Comparison of ENCODE assay signal across 22 cellular contexts in genomic region chr3:67495751-67496150, GRCh38.
DNase-seq lines count a peak whose midpoint lies in the region; TF ChIP-seq lines count a peak whose summit lies in the region.
"Had no signal": no experiment of that assay in that cellular context is flagged by ENCODE, and none has a peak within 500 bp of the region (broad histone marks: within the 10 kb centered on the region; RNA-seq: fewer than 3 reads in every experiment).

No MANE protein-coding gene starts in this region.

- H3K27me3 ChIP-seq in HAP-1 (ENCODE audit: low read depth) (no peaks in the 10 kb centered on the region), stomach (no peaks in the 10 kb centered on the region)
- H3K27me3 ChIP-seq: BLaER1, SJSA1 had no signal

- TF ChIP-seq POLR2A in stomach (IDR thresholded peaks at IDR 0.05) = no peak

- no peak for TF ChIP-seq EP300 in stomach (IDR thresholded peaks at IDR 0.05)

- H3K27ac ChIP-seq in stomach = peak overlapping the region in 3 of 5 donors; percentile 7 to 72 (median 33)
- H3K27ac ChIP-seq: BLaER1, GM23248, SJSA1 had no signal

- no peaks in the 10 kb centered on the region for H3K9me3 ChIP-seq in HAP-1
- no peaks in the 10 kb centered on the region for H3K9me3 ChIP-seq in stomach
- H3K9me3 ChIP-seq: BLaER1, SJSA1 had no signal

- H3K4me1 ChIP-seq in HAP-1 (peaks cover 10% of the 10 kb centered on the region), stomach (peaks cover 0 to 31% (median 7%) of the 10 kb centered on the region in 4 donors)
- H3K4me1 ChIP-seq: BLaER1, SJSA1 had no signal

- TF ChIP-seq CTCF in stomach (IDR thresholded peaks at IDR 0.05) = no peak

- H3K4me3 ChIP-seq in HAP-1 = no peak overlapping the region
- no peak overlapping the region for H3K4me3 ChIP-seq in stomach
- H3K4me3 ChIP-seq: BLaER1, GM23248, SJSA1 had no signal

- intact Hi-C loops in stomach (cut with DNase I; ENCODE audit: low total_unique reads) = no loop called here

- H3K36me3 ChIP-seq in HAP-1 (replicated peaks) (peaks cover 7% of the 10 kb centered on the region; the same call in 1 of the 2 replicates), stomach (peaks cover 0 to 28% (median 24%) of the 10 kb centered on the region in 4 donors)
- H3K36me3 ChIP-seq: BLaER1 had no signal

- in situ Hi-C loops in HAP-1 (cut with MboI; ENCODE audit: low sequenced_read_pairs) = no loop called here

- DNase-seq in HAP-1 (ENCODE audit: low spot score in 2 of 2) (peak; percentile 10 to 27), dermis blood vessel endothelial cell (peak; percentile 84), mucosa of gallbladder (ENCODE audit: low spot score) (peak; percentile 22), stomach (peak; percentile 30), occipital lobe (lab: John Stamatoyannopoulos, UW) (no peak), superior temporal gyrus (ENCODE audit: extremely low spot score) (no peak), AML-193 (lab: John Stamatoyannopoulos, UW) (no peak)
- DNase-seq: CD4-positive, CD25-positive, alpha-beta regulatory T cell; GM23248; H7; KBM-7; MV-4-11; NCI-H1105; NCI-H1436 treated with DMSO at 0.1 percent for 48 hours; NCI-H1930; NCI-H2107; NCI-H446 treated with DMSO at 0.1 percent for 48 hours; NCI-H526; Right ventricle myocardium superior; RPMI8226 had no signal

- 40 to 57% (median 53%) methylated on average over 1 of the region's 1 CpG for WGBS in stomach, 5 donors

Comparison
In these comparisons a context has a peak if more than half of its experiments do, and no peak if none do; other contexts are left out.
1. DNase-seq: peak in HAP-1 (2 of 2), dermis blood vessel endothelial cell (single experiment), mucosa of gallbladder (single experiment) and stomach (single experiment); none in occipital lobe (single experiment), superior temporal gyrus (single experiment) and AML-193 (0 of 2).